ENCODE assay signal across 1 cellular context in genomic region chr19:3968556-3969434, GRCh38.
A peak's percentile ranks its signal among the peaks of the same experiment; 100 is the strongest.
TF ChIP-seq lines count a peak whose summit lies in the region.

No MANE protein-coding gene starts in this region.

TF ChIP-seq in Ishikawa, 13 proteins besides CTCF, POLR2A, EP300 and RAD21 (continued from another document):
- TF ChIP-seq REST (IDR thresholded peaks at IDR 0.05; ENCODE audit: low read depth) = no peak
- TF ChIP-seq TCF12 (IDR thresholded peaks at IDR 0.05; ENCODE audit: low read depth) = peak; percentile 67
- peak; percentile 81 for TF ChIP-seq TEAD4 (IDR thresholded peaks at IDR 0.05)
